In genomic region chr20:41048475-41049242, GRCh38 we compare ENCODE assay signal across 1 cellular context.
A peak's percentile ranks its signal among the peaks of the same experiment; 100 is the strongest.
TF ChIP-seq lines count a peak whose summit lies in the region.

No MANE protein-coding gene starts in this region.

TF ChIP-seq in HEK293, 187 proteins besides CTCF, POLR2A, EP300 and RAD21 (continued from another document and continues in another):
- TF ChIP-seq ZBTB1 (tag by site-specific recombination; IDR thresholded peaks at IDR 0.05) (peak; percentile 43; the same call in 1 of the 2 replicates), MZF1 (tag by site-specific recombination; IDR thresholded peaks at IDR 0.05; ENCODE audit: borderline replicate concordance) (no peak), ZBTB21 (tag by site-specific recombination; IDR thresholded peaks at IDR 0.05) (no peak), ZNF658 (tag by site-specific recombination; IDR thresholded peaks at IDR 0.05) (no peak), ZNF488 (tag by site-specific recombination; IDR thresholded peaks at IDR 0.05) (no peak), ZNF248 (tag by site-specific recombination; IDR thresholded peaks at IDR 0.05) (no peak), ZNF10 (tag by site-specific recombination; IDR thresholded peaks at IDR 0.05) (no peak), ZNF112 (tag by site-specific recombination; IDR thresholded peaks at IDR 0.05) (no peak), PRDM4 (tag by site-specific recombination; IDR thresholded peaks at IDR 0.05) (peak; percentile 82), ZNF366 (tag by site-specific recombination; conservative IDR thresholded peaks at IDR 0.05) (peak; percentile 80), PATZ1 (tag by site-specific recombination; IDR thresholded peaks at IDR 0.05) (no peak), ZNF138 (tag by site-specific recombination; IDR thresholded peaks at IDR 0.05; ENCODE audit: borderline replicate concordance) (no peak), ZNF843 (tag by site-specific recombination; IDR thresholded peaks at IDR 0.05) (peak; percentile 92), WT1 (tag by site-specific recombination; IDR thresholded peaks at IDR 0.05) (peak; percentile 93), REPIN1 (tag by site-specific recombination; IDR thresholded peaks at IDR 0.05; ENCODE audit: low read depth) (no peak), EGR2 (tag by site-specific recombination; IDR thresholded peaks at IDR 0.05; ENCODE audit: low read depth) (peak; percentile 61), ZBTB17 (tag by site-specific recombination; IDR thresholded peaks at IDR 0.05) (peak; percentile 48; the same call in 1 of the 2 replicates), KLF8 (tag by site-specific recombination; IDR thresholded peaks at IDR 0.05) (peak; percentile 69), SCRT2 (tag by site-specific recombination; IDR thresholded peaks at IDR 0.05) (no peak), ZNF2 (tag by site-specific recombination; IDR thresholded peaks at IDR 0.05) (0 out of 2 replicates have a peak, but pooled peaks have one; percentile 49), TSHZ1 (tag by site-specific recombination; IDR thresholded peaks at IDR 0.05; ENCODE audit: borderline replicate concordance) (peak; percentile 96; the same call in 1 of the 2 replicates), ZNF211 (tag by site-specific recombination; IDR thresholded peaks at IDR 0.05; ENCODE audit: low read depth) (no peak), HIC1 (tag by site-specific recombination; IDR thresholded peaks at IDR 0.05) (peak; percentile 65; the same call in 1 of the 2 replicates), ZNF132 (tag by site-specific recombination; IDR thresholded peaks at IDR 0.05; ENCODE audit: borderline replicate concordance) (no peak), ZNF530 (tag by site-specific recombination; IDR thresholded peaks at IDR 0.05; ENCODE audit: low read depth) (no peak), ZSCAN18 (tag by site-specific recombination; IDR thresholded peaks at IDR 0.05) (no peak), ZNF398 (tag by site-specific recombination; IDR thresholded peaks at IDR 0.05) (no peak), ZBTB11 (tag by site-specific recombination; conservative IDR thresholded peaks at IDR 0.05; ENCODE audit: low read depth) (no peak), YY2 (tag by site-specific recombination; IDR thresholded peaks at IDR 0.05) (no peak), KLF17 (tag by site-specific recombination; IDR thresholded peaks at IDR 0.05) (0 out of 2 replicates have a peak, but pooled peaks have one; percentile 68), GLIS2 (tag by site-specific recombination; IDR thresholded peaks at IDR 0.05) (no peak), ZXDB (tag by site-specific recombination; IDR thresholded peaks at IDR 0.05) (peak; percentile 95), ZNF555 (tag by site-specific recombination; conservative IDR thresholded peaks at IDR 0.05) (no peak), ZNF133 (tag by site-specific recombination; IDR thresholded peaks at IDR 0.05) (no peak), ZBTB49 (tag by site-specific recombination; IDR thresholded peaks at IDR 0.05; ENCODE audit: low read depth) (no peak), ZNF707 (tag by site-specific recombination; IDR thresholded peaks at IDR 0.05) (no peak), ZNF221 (tag by site-specific recombination; IDR thresholded peaks at IDR 0.05; ENCODE audit: borderline replicate concordance) (no peak)
